In genomic region chr14:26887842-26888241, GRCh38 we compare ENCODE assay signal across 20 cellular contexts.
DNase-seq lines count a peak whose midpoint lies in the region; ATAC-seq and TF ChIP-seq lines count a peak whose summit lies in the region.
"Had no signal": no experiment of that assay in that cellular context is flagged by ENCODE, and none has a peak within 500 bp of the region (broad histone marks: within the 10 kb centered on the region; RNA-seq: fewer than 3 reads in every experiment).

No MANE protein-coding gene starts in this region.

- H3K36me3 ChIP-seq in Karpas-422 (ENCODE audit: insufficient read depth, low read length) (no peaks in the 10 kb centered on the region), tibial artery (no peaks in the 10 kb centered on the region), endodermal cell (ENCODE audit: control insufficient read depth, insufficient read depth, low read length) (no peaks in the 10 kb centered on the region)
- H3K36me3 ChIP-seq: BE2C had no signal

- no peaks in the 10 kb centered on the region for H3K27me3 Mint-ChIP-seq in endodermal cell (ENCODE audit: insufficient read depth)
- H3K27me3 Mint-ChIP-seq: CD4-positive, alpha-beta T cell had no signal

- WGBS in lower leg skin, 2 donors, result 60 to 80% methylated on average over 1 of the region's 1 CpG
- 95% methylated on average over 1 of the region's 1 CpG; no CpG with 5 or more reads in 1 of the 2 experiments for WGBS in endodermal cell (ENCODE audit: insufficient coverage in 1 of 2, insufficient read length in 1 of 2), 2 experiments

- H3K4me1 ChIP-seq in Karpas-422 (ENCODE audit: low read length), result no peaks in the 10 kb centered on the region
- no peaks in the 10 kb centered on the region for H3K4me1 ChIP-seq in tibial artery
- no peaks in the 10 kb centered on the region for H3K4me1 ChIP-seq in endodermal cell (ENCODE audit: control insufficient read depth, insufficient read depth, low read length)
- H3K4me1 ChIP-seq: BE2C had no signal

- peaks cover 3% of the 10 kb centered on the region for H3K9me3 Mint-ChIP-seq in endodermal cell

- no peak for ATAC-seq in GM18868 (IDR thresholded peaks at IDR 0.05; ENCODE audit: unreplicated experiment)
- ATAC-seq: PC-3 had no signal

- H3K9ac ChIP-seq in Karpas-422 (ENCODE audit: low read length) (no peak overlapping the region), endodermal cell (ENCODE audit: extremely low read depth, low read length, poor library complexity, severe bottlenecking) (no peak overlapping the region)

- no peaks in the 10 kb centered on the region for H3K27me3 ChIP-seq in Karpas-422 (ENCODE audit: low read length)
- no peaks in the 10 kb centered on the region for H3K27me3 ChIP-seq in tibial artery
- H3K27me3 ChIP-seq in endodermal cell (ENCODE audit: control insufficient read depth, insufficient read depth, low read length, poor library complexity, severe bottlenecking), result no peaks in the 10 kb centered on the region
- H3K27me3 ChIP-seq: BE2C had no signal

- H3K4me3 Mint-ChIP-seq in endodermal cell, result no peak overlapping the region
- H3K4me3 Mint-ChIP-seq: CD4-positive, alpha-beta T cell had no signal

- no peaks in the 10 kb centered on the region for H3K4me1 Mint-ChIP-seq in endodermal cell

- intact Hi-C loops in lower leg skin (cut with DNase I; ENCODE audit: low total_unique reads), result no loop called here
- intact Hi-C loops in tibial artery (cut with DNase I; ENCODE audit: low total_unique reads), result no loop called here

- H3K79me2 ChIP-seq in Karpas-422 (ENCODE audit: low read length), result no peaks in the 10 kb centered on the region

- H3K9me3 ChIP-seq in Karpas-422 (ENCODE audit: low read length), result peaks cover 69% of the 10 kb centered on the region
- H3K9me3 ChIP-seq in tibial artery, result peaks cover 0 to 3% (median 0%) of the 10 kb centered on the region in 3 donors
- H3K9me3 ChIP-seq in endodermal cell (ENCODE audit: control insufficient read depth, low read length), result peaks cover 8% of the 10 kb centered on the region
- H3K9me3 ChIP-seq: BE2C had no signal

- no peaks in the 10 kb centered on the region for H3K36me3 Mint-ChIP-seq in endodermal cell (ENCODE audit: low read depth)

- no peak overlapping the region for H3K27ac Mint-ChIP-seq in endodermal cell
- H3K27ac Mint-ChIP-seq: CD4-positive, alpha-beta T cell had no signal

- H3K9me2 ChIP-seq in Karpas-422 (replicated peaks; ENCODE audit: insufficient read depth, low read length), result no peaks in the 10 kb centered on the region

- no peak for TF ChIP-seq POLR2A in lower leg skin (IDR thresholded peaks at IDR 0.05)

- H4K20me1 ChIP-seq in Karpas-422 (ENCODE audit: insufficient read depth, low read depth, low read length), result no peaks in the 10 kb centered on the region

- TF ChIP-seq CTCF in fibroblast of the aortic adventitia (IDR thresholded peaks at IDR 0.05; ENCODE audit: insufficient read depth, low read length) (no peak), lower leg skin (IDR thresholded peaks at IDR 0.05) (no peak), tibial artery (IDR thresholded peaks at IDR 0.05) (no peak), endodermal cell (conservative IDR thresholded peaks at IDR 0.05) (no peak)

- DNase-seq in Karpas-422, result no peak
- peak; percentile 71 for DNase-seq in fibroblast of the aortic adventitia (ENCODE audit: low read depth)
- DNase-seq in lower leg skin (ENCODE audit: low spot score in 2 of 2), result peak; percentile 63 to 89
- peak; percentile 30 to 64 for DNase-seq in tibial artery
- no peak for DNase-seq in LoVo (ENCODE audit: low spot score)
- DNase-seq in endodermal cell, result no peak
- DNase-seq: ACHN; BE2C; Calu3; CD4-positive, alpha-beta T cell; GOT3; KBM-7; NCI-H1048; NCI-H1436 treated with DMSO at 0.1 percent for 48 hours; NCI-H2081; NCI-H510A; NCI-H774; PC-3 had no signal

- H3K4me3 ChIP-seq in Karpas-422 (ENCODE audit: low read length), result 0 out of 2 replicates have a peak overlapping the region, but pooled peaks have one; percentile 9
- H3K4me3 ChIP-seq in fibroblast of the aortic adventitia (ENCODE audit: low read depth, low read length), result no peak overlapping the region
- no peak overlapping the region for H3K4me3 ChIP-seq in lower leg skin (ENCODE audit: low read depth, poor library complexity, severe bottlenecking)
- no peak overlapping the region for H3K4me3 ChIP-seq in tibial artery
- no peak overlapping the region for H3K4me3 ChIP-seq in endodermal cell (ENCODE audit: low read length)
- H3K4me3 ChIP-seq: SK-N-MC had no signal

- H2AFZ ChIP-seq in Karpas-422 (ENCODE audit: low read length), result no peak overlapping the region

- no peak overlapping the region for H3K27ac ChIP-seq in Karpas-422 (ENCODE audit: low read length)
- no peak overlapping the region for H3K27ac ChIP-seq in tibial artery
- no peak overlapping the region for H3K27ac ChIP-seq in endodermal cell (ENCODE audit: low read depth, low read length)
- H3K27ac ChIP-seq: SK-N-MC had no signal

- H3K4me2 ChIP-seq in Karpas-422 (ENCODE audit: low read depth, low read length, poor library complexity, severe bottlenecking), result no peak overlapping the region

Comparison
In these comparisons a context has a peak if more than half of its experiments do, and no peak if none do; other contexts are left out.
1. DNase-seq: peak in fibroblast of the aortic adventitia (single experiment), lower leg skin (2 of 2) and tibial artery (2 of 2); none in Karpas-422 (single experiment), LoVo (single experiment) and endodermal cell (single experiment).